Comparison of ENCODE assay signal across 20 cellular contexts in the genomic region with DNA sequence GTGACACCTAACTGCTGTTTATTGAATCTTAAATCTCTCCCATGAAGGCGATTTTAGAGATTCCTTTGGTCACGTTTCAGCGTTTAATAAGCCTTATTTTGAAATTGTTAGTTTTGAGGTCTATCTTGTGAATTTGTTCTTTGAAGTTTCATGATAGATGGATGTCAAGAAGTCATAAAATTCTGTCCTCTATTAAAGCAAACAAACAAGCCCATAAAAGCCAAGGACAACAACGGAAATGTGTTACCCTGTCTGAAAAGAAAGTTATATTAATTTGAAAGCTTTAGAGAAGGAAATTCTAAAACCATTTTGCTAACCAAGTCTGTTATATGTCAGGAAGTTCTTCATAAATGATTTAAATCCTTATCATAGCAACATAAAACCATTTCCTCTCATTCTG. TPM values are rescaled to one million over a fixed set of nuclear protein-coding genes. Genes with fewer than 3 reads are reported as not detected.
DNase-seq lines count a peak whose midpoint lies in the region; ATAC-seq, FAIRE-seq and TF ChIP-seq lines count a peak whose summit lies in the region.
"Had no signal": no experiment of that assay in that cellular context is flagged by ENCODE, and none has a peak within 500 bp of the region (broad histone marks: within the 10 kb centered on the region; RNA-seq: fewer than 3 reads in every experiment).

No MANE protein-coding gene starts in this region.

- H3K4me2 ChIP-seq in GM23248 (ENCODE audit: unreplicated experiment), result peak overlapping the region; percentile 34
- H3K4me2 ChIP-seq in endothelial cell of umbilical vein (ENCODE audit: insufficient read depth, low read length), result peak overlapping the region; percentile 85

- intact Hi-C loops in endothelial cell of umbilical vein (cut with micrococcal nuclease) (no loop called here), gastrocnemius medialis (cut with DNase I; ENCODE audit: low total_unique reads) (no loop called here)

- in situ Hi-C loops in GM23248 (cut with MboI), result no loop called here
- in situ Hi-C loops in gastrocnemius medialis (cut with MboI; ENCODE audit: low sequenced_read_pairs in 4 of 4), result no loop called here

- H2AFZ ChIP-seq in GM23248 (no peak overlapping the region), endothelial cell of umbilical vein (ENCODE audit: low read depth, low read length) (peak overlapping the region; percentile 18)

- ATAC-seq in gastrocnemius medialis (no peak), GM18870 (IDR thresholded peaks at IDR 0.05; ENCODE audit: unreplicated experiment) (no peak), HG03457 (IDR thresholded peaks at IDR 0.05; ENCODE audit: unreplicated experiment) (no peak), GM19455 (IDR thresholded peaks at IDR 0.05; ENCODE audit: unreplicated experiment) (no peak)
- ATAC-seq: PC-3 had no signal

- no peak overlapping the region for H3K4me3 ChIP-seq in GM23248
- H3K4me3 ChIP-seq in SJCRH30, result no peak overlapping the region
- peak overlapping the region in 1 of 3 experiments; percentile 8 for H3K4me3 ChIP-seq in endothelial cell of umbilical vein (replicated peaks in 1 of 3; ENCODE audit: insufficient read depth in 1 of 3, low read depth in 1 of 3, low read length in 3 of 3)
- H3K4me3 ChIP-seq in gastrocnemius medialis, result no peak overlapping the region
- H3K4me3 ChIP-seq: HAP-1 had no signal

- TF ChIP-seq CTCF in endothelial cell of umbilical vein (IDR thresholded peaks at IDR 0.05; ENCODE audit: extremely low read depth in 1 of 2, insufficient read depth in 1 of 2, low read depth in 1 of 2, low read length in 2 of 2), result no peak
- TF ChIP-seq CTCF in gastrocnemius medialis (IDR thresholded peaks at IDR 0.05 in 4 of 5, conservative IDR thresholded peaks at IDR 0.05 in 1 of 5), result no peak

- TF ChIP-seq POLR2A in endothelial cell of umbilical vein (IDR thresholded peaks at IDR 0.05; ENCODE audit: low read depth, low read length) (no peak), gastrocnemius medialis (IDR thresholded peaks at IDR 0.05) (no peak)

- FAIRE-seq in endothelial cell of umbilical vein (lab: Jason Lieb, UNC), result no peak
- FAIRE-seq: GM19239 had no signal

- dilution Hi-C loops in endothelial cell of umbilical vein (cut with MboI; ENCODE audit: extremely low pct_ligation_motif_present, low sequenced_read_pairs), result no loop called here

- H3K27me3 ChIP-seq in GM23248 (replicated peaks; ENCODE audit: insufficient read depth) (no peaks in the 10 kb centered on the region), SJCRH30 (no peaks in the 10 kb centered on the region), endothelial cell of umbilical vein (ENCODE audit: control insufficient read depth in 2 of 2, insufficient read depth in 2 of 2, low read length in 2 of 2) (no peaks in the 10 kb centered on the region), gastrocnemius medialis (no peaks in the 10 kb centered on the region)

- CTCF ChIA-PET in endothelial cell of umbilical vein (lab: Charles Lee), result interaction anchor here (1.7 to 2.0 kb wide), 2 partner anchors 13 to 308 kb away, joined by 6 to 11 read pairs; no protein-coding TSS in a partner anchor

- no peaks in the 10 kb centered on the region for H3K9me2 ChIP-seq in GM23248 (ENCODE audit: insufficient read depth)

- no peaks in the 10 kb centered on the region for H3K9me3 ChIP-seq in GM23248 (ENCODE audit: low read depth)
- no peaks in the 10 kb centered on the region for H3K9me3 ChIP-seq in SJCRH30 (replicated peaks)
- no peaks in the 10 kb centered on the region for H3K9me3 ChIP-seq in endothelial cell of umbilical vein (replicated peaks; ENCODE audit: control insufficient read depth, insufficient read depth, low read length)
- H3K9me3 ChIP-seq in gastrocnemius medialis, result no peaks in the 10 kb centered on the region
- H3K9me3 ChIP-seq: HAP-1 had no signal

- no peak overlapping the region for H3K27ac ChIP-seq in GM23248
- peak overlapping the region; percentile 27; the same call in 1 of the 2 replicates for H3K27ac ChIP-seq in SJCRH30
- H3K27ac ChIP-seq in endothelial cell of umbilical vein (ENCODE audit: insufficient read depth, low read depth, low read length), result peak overlapping the region; percentile 30
- H3K27ac ChIP-seq in gastrocnemius medialis, result peak overlapping the region in 3 of 4 donors; percentile 1 to 16 (median 1)
- H3K27ac ChIP-seq: HL-60, RWPE1 had no signal

- H3K9ac ChIP-seq in GM23248 (no peak overlapping the region), endothelial cell of umbilical vein (replicated peaks; ENCODE audit: extremely low read depth, insufficient read depth, low read length) (peak overlapping the region; percentile 44)

- POLR2A ChIA-PET in endothelial cell of umbilical vein (lab: Charles Lee), result no interaction called here

- H3K4me1 ChIP-seq in GM23248 (ENCODE audit: insufficient read depth), result peaks cover 30% of the 10 kb centered on the region
- peaks cover 47% of the 10 kb centered on the region for H3K4me1 ChIP-seq in SJCRH30
- peaks cover 52% of the 10 kb centered on the region for H3K4me1 ChIP-seq in endothelial cell of umbilical vein (ENCODE audit: control insufficient read depth, extremely low read depth, insufficient read depth, low read length)
- peaks cover 9 to 19% of the 10 kb centered on the region in 2 donors for H3K4me1 ChIP-seq in gastrocnemius medialis

- H3F3A ChIP-seq in GM23248 (ENCODE audit: insufficient read depth), result 0 out of 2 replicates have a peak, but pooled peaks cover 12% of the 10 kb centered on the region

- no peak for DNase-seq in GM23248
- no peak for DNase-seq in SJCRH30
- peak; percentile 63 for DNase-seq in endothelial cell of umbilical vein (ENCODE audit: low read depth, low spot score)
- no peak for DNase-seq in gastrocnemius medialis
- DNase-seq: Calu3; CD4-positive, alpha-beta T cell; NCI-H1092; NCI-H2081 treated with DMSO at 0.1 percent for 48 hours; NCI-H510A treated with DMSO at 0.1 percent for 48 hours; NCI-H82 had no signal

- 85 to 91% methylated on average over 4 of the region's 4 CpGs for WGBS in GM23248 (ENCODE audit: low coverage in 1 of 2, low lambda C conversion rate in 2 of 2, missing lambda C conversion rate in 2 of 2), 2 experiments

- no peaks in the 10 kb centered on the region for H3K36me3 ChIP-seq in GM23248 (ENCODE audit: low read depth)
- H3K36me3 ChIP-seq in SJCRH30, result no peaks in the 10 kb centered on the region
- no peaks in the 10 kb centered on the region for H3K36me3 ChIP-seq in endothelial cell of umbilical vein (ENCODE audit: control insufficient read depth in 2 of 2, extremely low read depth in 1 of 2, insufficient read depth in 2 of 2, low read length in 2 of 2)
- no peaks in the 10 kb centered on the region for H3K36me3 ChIP-seq in gastrocnemius medialis
- H3K36me3 ChIP-seq: HAP-1 had no signal

- H4K20me1 ChIP-seq in GM23248 (ENCODE audit: insufficient read depth) (no peaks in the 10 kb centered on the region), endothelial cell of umbilical vein (replicated peaks; ENCODE audit: control insufficient read depth, extremely low read depth, insufficient read depth, low read length) (no peaks in the 10 kb centered on the region)

- H3K9me1 ChIP-seq in endothelial cell of umbilical vein (replicated peaks; ENCODE audit: control insufficient read depth, extremely low read depth, insufficient read depth, low read length), result no peaks in the 10 kb centered on the region

- BruUV-seq in endothelial cell of umbilical vein (replicated peaks; lab: Mats Ljungman, UMichigan), result no TSS peak

- H3K79me2 ChIP-seq in GM23248 (ENCODE audit: insufficient read depth) (no peaks in the 10 kb centered on the region), endothelial cell of umbilical vein (ENCODE audit: control insufficient read depth, insufficient read depth, low read length) (no peaks in the 10 kb centered on the region)

TF ChIP-seq in endothelial cell of umbilical vein, 7 proteins besides CTCF, POLR2A, EP300 and RAD21:
- TF ChIP-seq FOS (IDR thresholded peaks at IDR 0.05; ENCODE audit: borderline replicate concordance, insufficient read depth, low read length) (no peak), GATA2 (IDR thresholded peaks at IDR 0.05; ENCODE audit: insufficient read depth, insufficient read length, low read depth, low read length) (no peak), POLR2AphosphoS5 (IDR thresholded peaks at IDR 0.05; ENCODE audit: insufficient read depth, low read depth, low read length) (no peak), EZH2 (IDR thresholded peaks at IDR 0.05; ENCODE audit: borderline replicate concordance, low read depth, low read length, severe bottlenecking) (no peak), MYC (IDR thresholded peaks at IDR 0.05; ENCODE audit: low read depth, low read length) (no peak), JUN (IDR thresholded peaks at IDR 0.05; ENCODE audit: borderline replicate concordance, insufficient read depth, insufficient read length, low read depth) (no peak)
- TF ChIP-seq, protein P1, sequence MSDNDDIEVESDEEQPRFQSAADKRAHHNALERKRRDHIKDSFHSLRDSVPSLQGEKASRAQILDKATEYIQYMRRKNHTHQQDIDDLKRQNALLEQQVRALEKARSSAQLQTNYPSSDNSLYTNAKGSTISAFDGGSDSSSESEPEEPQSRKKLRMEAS (IDR thresholded peaks at IDR 0.05; ENCODE audit: insufficient read depth, insufficient read length), result no peak

RNA-seq across cellular contexts. Expression of a gene that starts 7.0 kb away (rescaled TPM):
- total RNA-seq in GM23248 (2014; rRNA removed; shearing (Covaris generic)), result 2.8 and 3.1 TPM in 2 replicates
- 5.2 and 6.1 TPM in 2 replicates for polyA plus RNA-seq in GM23248 (2016; fragmentation: Nextera tagmentation; extraction: Ambion mirVana)
- total RNA-seq in SJCRH30 (2014; rRNA removed; shearing (Covaris generic)), result 8.6 and 10.2 TPM in 2 replicates
- 171 and 202 TPM in 2 replicates for total RNA-seq in endothelial cell of umbilical vein
- 210 and 260 TPM in 2 replicates for polyA plus RNA-seq in endothelial cell of umbilical vein
- polyA plus RNA-seq in endothelial cell of umbilical vein (2011; cell fraction: cytosol; rRNA removed), result 295 and 361 TPM in 2 replicates
- polyA plus RNA-seq in endothelial cell of umbilical vein (2011; cell fraction: nucleus; rRNA removed), result 236 and 302 TPM in 2 replicates
- polyA plus RNA-seq in endothelial cell of umbilical vein (2012), result 209 and 239 TPM in 2 replicates
- 336 and 384 TPM in 2 replicates for polyA minus RNA-seq in endothelial cell of umbilical vein
- polyA minus RNA-seq in endothelial cell of umbilical vein (2011; cell fraction: cytosol; rRNA and poly(A)+ RNA removed), result not detected
- 217 and 316 TPM in 2 replicates for polyA minus RNA-seq in endothelial cell of umbilical vein (2011; cell fraction: nucleus; rRNA and poly(A)+ RNA removed)
- 10 to 100 TPM; 15.1 to 35.4 (median 31.1) TPM for total RNA-seq in gastrocnemius medialis
- total RNA-seq: B cell, Calu3, M059J had no signal
